Comparison of ENCODE assay signal across 2 cellular contexts in genomic region chr1:44409741-44410140, GRCh38.
TF ChIP-seq lines count a peak whose summit lies in the region.

No MANE protein-coding gene starts in this region.

TF ChIP-seq in GM23338, 12 proteins besides CTCF, POLR2A, EP300 and RAD21:
- TF ChIP-seq EZH2 (IDR thresholded peaks at IDR 0.05; ENCODE audit: low read depth, unreplicated experiment) = no peak
- no peak for TF ChIP-seq JUNB (IDR thresholded peaks at IDR 0.05; ENCODE audit: unreplicated experiment)

TF ChIP-seq in K562, 482 proteins besides CTCF, POLR2A, EP300 and RAD21:
- TF ChIP-seq EGR1 (conservative IDR thresholded peaks at IDR 0.05) (peak; percentile 86), BRD9 (IDR thresholded peaks at IDR 0.05; ENCODE audit: low read depth, partially characterized antibody) (no peak)
